In the genomic region with DNA sequence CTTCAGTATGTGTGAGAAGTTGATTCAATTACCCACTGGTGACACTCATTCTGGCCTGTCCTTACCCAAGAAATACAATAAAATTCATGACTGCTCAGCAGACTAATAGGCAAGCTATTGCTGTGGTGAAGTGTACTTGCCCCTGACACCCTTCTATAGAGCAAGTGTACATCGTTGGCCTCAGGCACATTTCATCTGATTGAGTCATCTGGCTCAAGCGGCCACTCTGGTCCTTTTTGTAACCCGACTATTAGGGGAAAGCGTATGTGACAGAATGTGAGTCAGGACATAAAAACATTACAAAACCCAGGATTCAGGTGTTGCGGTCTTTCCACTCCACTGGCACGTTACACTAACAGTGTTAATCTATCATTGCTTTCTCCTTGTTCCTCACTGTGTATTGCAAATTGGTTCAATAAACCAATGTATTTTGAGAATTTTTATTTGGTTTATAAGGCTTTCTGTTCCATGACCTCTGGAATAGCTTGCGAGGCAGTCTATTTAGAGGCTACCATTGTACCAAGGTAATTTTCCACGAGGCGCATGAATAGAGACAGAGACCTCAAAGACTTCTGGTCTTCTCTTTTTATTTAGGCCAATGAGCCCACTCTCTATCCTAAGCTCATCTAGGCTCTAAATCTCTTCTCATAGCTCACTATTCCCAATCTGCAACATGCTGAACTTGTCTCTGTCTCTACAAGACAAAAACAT, we compare ENCODE assay signal across 14 cellular contexts. TPM values are rescaled to one million over a fixed set of nuclear protein-coding genes. Genes with fewer than 3 reads are reported as not detected.
DNase-seq lines count a peak whose midpoint lies in the region; ATAC-seq and TF ChIP-seq lines count a peak whose summit lies in the region.
"Had no signal": no experiment of that assay in that cellular context is flagged by ENCODE, and none has a peak within 500 bp of the region (broad histone marks: within the 10 kb centered on the region; RNA-seq: fewer than 3 reads in every experiment).

No MANE protein-coding gene starts in this region.

- POLR2A ChIA-PET in HCT116 (lab: Charles Lee), result interaction anchor here (0.8 to 1.2 kb wide), 2 partner anchors 11 to 13 kb away, joined by 3 to 4 read pairs; partner anchors contain the start of gene TTC32

- H3K27ac ChIP-seq in HCT116 (ENCODE audit: low read depth, low read length) (no peak overlapping the region), SJSA1 (no peak overlapping the region)

- peak; percentile 99 for ATAC-seq in HCT116
- ATAC-seq in HG03521 (IDR thresholded peaks at IDR 0.05; ENCODE audit: unreplicated experiment), result no peak
- ATAC-seq in GM19035 (IDR thresholded peaks at IDR 0.05; ENCODE audit: unreplicated experiment), result no peak
- ATAC-seq: activated T-cell treated with anti-CD3 and anti-CD28 coated beads, Interleukin-2, amount 50 U/mL, for 72 hours; left lobe of liver; stimulated activated memory B cell treated with anti-CD40 and anti-IgM and Interleukin-4, amounts not matched to agents 10 μg/mL and 1 μg/mL and 100 μg/mL, for 72 hours had no signal

- CTCF ChIA-PET in HCT116 (lab: Charles Lee), result no interaction called here

- RAD21 ChIA-PET in HCT116 (lab: Charles Lee; ENCODE audit: low non-redundant PET in 1 of 2, low total read pairs in 2 of 2, uncharacterized antibody in 2 of 2, unreplicated experiment in 2 of 2), result no interaction called here

- no peak overlapping the region for H2AFZ ChIP-seq in HCT116 (ENCODE audit: low read depth, low read length, poor library complexity, severe bottlenecking)

- no peaks in the 10 kb centered on the region for H3K36me3 ChIP-seq in HCT116 (ENCODE audit: control insufficient read depth in 1 of 2, insufficient read depth in 2 of 2, low read length in 2 of 2)
- H3K36me3 ChIP-seq in SJSA1, result no peaks in the 10 kb centered on the region

- H3K4me3 ChIP-seq in HCT116 (replicated peaks in 1 of 2; ENCODE audit: low read depth in 1 of 2, low read length in 2 of 2) (no peak overlapping the region), SJSA1 (no peak overlapping the region)

- DNase-seq in HCT116 (ENCODE audit: low read depth, low spot score), result peak; percentile 92
- peak; percentile 87 to 91 for DNase-seq in SJSA1 (ENCODE audit: low read depth in 1 of 2, low spot score in 2 of 2)
- peak; percentile 36 for DNase-seq in fibroblast of peridontal ligament (ENCODE audit: extremely low read depth)
- DNase-seq in activated CD8-positive, alpha-beta memory T cell treated with anti-CD3 and anti-CD28 coated beads, Interleukin-2, amount 50 U/mL, for 4 hours, result no peak
- DNase-seq in activated CD4-positive, alpha-beta T cell treated with anti-CD3 and anti-CD28 coated beads for 4 hours, result no peak
- DNase-seq: activated T-cell treated with anti-CD3 and anti-CD28 coated beads, Interleukin-2, amount 50 U/mL, for 72 hours; caudate nucleus; DND-41; KG1; nucleus accumbens had no signal

- TF ChIP-seq POLR2A in HCT116 (IDR thresholded peaks at IDR 0.05; ENCODE audit: borderline replicate concordance, extremely low read depth, insufficient read depth, insufficient read length), result no peak

- H3K9me2 ChIP-seq in HCT116 (ENCODE audit: insufficient read depth), result no peaks in the 10 kb centered on the region

- intact Hi-C loops in HCT116 (cut with micrococcal nuclease), result no loop called here

- no peaks in the 10 kb centered on the region for H3K27me3 ChIP-seq in HCT116 (ENCODE audit: insufficient read depth, low read length)
- no peaks in the 10 kb centered on the region for H3K27me3 ChIP-seq in SJSA1 (replicated peaks)

- H3K4me1 ChIP-seq in HCT116 (ENCODE audit: control insufficient read depth in 1 of 2, insufficient read depth in 2 of 2, low read length in 2 of 2) (peaks cover 18 to 22% of the 10 kb centered on the region in 2 experiments), SJSA1 (replicated peaks) (peaks cover 14% of the 10 kb centered on the region)

- TF ChIP-seq CTCF in HCT116 (IDR thresholded peaks at IDR 0.05 in 2 of 3, conservative IDR thresholded peaks at IDR 0.05 in 1 of 3; ENCODE audit: borderline replicate concordance in 1 of 3, insufficient read depth in 1 of 3, low read depth in 2 of 3, low read length in 2 of 3), result no peak

- H3K9ac ChIP-seq in HCT116 (ENCODE audit: low read length), result no peak overlapping the region

- BruUV-seq in HCT116 (replicated peaks; lab: Mats Ljungman, UMichigan), result no TSS peak

- no peak for TF ChIP-seq RAD21 in HCT116 (IDR thresholded peaks at IDR 0.05; ENCODE audit: low read depth)

- 0 out of 2 replicates have a peak, but pooled peaks cover 4% of the 10 kb centered on the region for H4K20me1 ChIP-seq in HCT116 (ENCODE audit: insufficient read depth)

- H3K9me3 ChIP-seq in HCT116 (ENCODE audit: control insufficient read depth in 1 of 2, insufficient read depth in 1 of 2, low read depth in 1 of 2, low read length in 2 of 2) (no peaks in the 10 kb centered on the region), SJSA1 (replicated peaks) (no peaks in the 10 kb centered on the region)

- peak overlapping the region; percentile 56 for H3K4me2 ChIP-seq in HCT116 (ENCODE audit: low read length)

- no peaks in the 10 kb centered on the region for H3K79me2 ChIP-seq in HCT116 (ENCODE audit: insufficient read depth, low read length)

TF ChIP-seq in HCT116, 20 proteins besides CTCF, POLR2A, EP300 and RAD21 (continues in another document):
- peak; percentile 94 for TF ChIP-seq CEBPB (IDR thresholded peaks at IDR 0.05; ENCODE audit: low read depth)
- TF ChIP-seq REST (IDR thresholded peaks at IDR 0.05; ENCODE audit: low read depth), result no peak
- TF ChIP-seq, protein P1, sequence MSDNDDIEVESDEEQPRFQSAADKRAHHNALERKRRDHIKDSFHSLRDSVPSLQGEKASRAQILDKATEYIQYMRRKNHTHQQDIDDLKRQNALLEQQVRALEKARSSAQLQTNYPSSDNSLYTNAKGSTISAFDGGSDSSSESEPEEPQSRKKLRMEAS (IDR thresholded peaks at IDR 0.05), result peak; percentile 61
- TF ChIP-seq EGR1 (IDR thresholded peaks at IDR 0.05; ENCODE audit: low read depth), result no peak
- TF ChIP-seq ZFX (IDR thresholded peaks at IDR 0.05), result no peak
- TF ChIP-seq ELF1 (IDR thresholded peaks at IDR 0.05; ENCODE audit: borderline replicate concordance, low read depth), result no peak
- TF ChIP-seq SP1 (IDR thresholded peaks at IDR 0.05; ENCODE audit: low read depth), result peak; percentile 89
- TF ChIP-seq EZH2 (IDR thresholded peaks at IDR 0.05), result no peak
- peak; percentile 67; the same call in 1 of the 2 replicates for TF ChIP-seq SRF (IDR thresholded peaks at IDR 0.05; ENCODE audit: low read depth)
- peak; percentile 92 for TF ChIP-seq FOSL1 (IDR thresholded peaks at IDR 0.05; ENCODE audit: low read depth)
- TF ChIP-seq, protein P2, sequence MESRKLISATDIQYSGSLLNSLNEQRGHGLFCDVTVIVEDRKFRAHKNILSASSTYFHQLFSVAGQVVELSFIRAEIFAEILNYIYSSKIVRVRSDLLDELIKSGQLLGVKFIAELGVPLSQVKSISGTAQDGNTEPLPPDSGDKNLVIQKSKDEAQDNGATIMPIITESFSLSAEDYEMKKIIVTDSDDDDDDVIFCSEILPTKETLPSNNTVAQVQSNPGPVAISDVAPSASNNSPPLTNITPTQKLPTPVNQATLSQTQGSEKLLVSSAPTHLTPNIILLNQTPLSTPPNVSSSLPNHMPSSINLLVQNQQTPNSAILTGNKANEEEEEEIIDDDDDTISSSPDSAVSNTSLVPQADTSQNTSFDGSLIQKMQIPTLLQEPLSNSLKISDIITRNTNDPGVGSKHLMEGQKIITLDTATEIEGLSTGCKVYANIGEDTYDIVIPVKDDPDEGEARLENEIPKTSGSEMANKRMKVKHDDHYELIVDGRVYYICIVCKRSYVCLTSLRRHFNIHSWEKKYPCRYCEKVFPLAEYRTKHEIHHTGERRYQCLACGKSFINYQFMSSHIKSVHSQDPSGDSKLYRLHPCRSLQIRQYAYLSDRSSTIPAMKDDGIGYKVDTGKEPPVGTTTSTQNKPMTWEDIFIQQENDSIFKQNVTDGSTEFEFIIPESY (IDR thresholded peaks at IDR 0.05; ENCODE audit: extremely low read depth, insufficient replicate concordance, low read length), result peak; percentile 64
- TF ChIP-seq ZNF274 (IDR thresholded peaks at IDR 0.05; ENCODE audit: low read depth, low read length), result no peak
- peak; percentile 62 for TF ChIP-seq SIN3A (IDR thresholded peaks at IDR 0.05; ENCODE audit: low read depth)
- no peak for TF ChIP-seq YY1 (IDR thresholded peaks at IDR 0.05; ENCODE audit: extremely low read depth, insufficient replicate concordance, low read depth, low read length)
- TF ChIP-seq, protein P3, sequence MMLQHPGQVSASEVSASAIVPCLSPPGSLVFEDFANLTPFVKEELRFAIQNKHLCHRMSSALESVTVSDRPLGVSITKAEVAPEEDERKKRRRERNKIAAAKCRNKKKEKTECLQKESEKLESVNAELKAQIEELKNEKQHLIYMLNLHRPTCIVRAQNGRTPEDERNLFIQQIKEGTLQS (IDR thresholded peaks at IDR 0.05), result peak; percentile 14; the same call in 1 of the 2 replicates
- no peak for TF ChIP-seq EZH2phosphoT487 (IDR thresholded peaks at IDR 0.05; ENCODE audit: borderline replicate concordance)

RNA-seq across cellular contexts. Expression of gene TTC32, which starts 10.2 kb away (rescaled TPM):
- 6.3 TPM for total RNA-seq in HCT116 (2021; ENCODE audit: unreplicated experiment)
- 5.3 and 5.6 TPM in 2 replicates for polyA plus RNA-seq in HCT116 (2012)
- total RNA-seq in SJSA1 (2014; rRNA removed; shearing (Covaris generic)), result 5.8 and 11.9 TPM in 2 replicates

Comparison
In these comparisons a context has a peak if more than half of its experiments do, and no peak if none do; other contexts are left out.
1. DNase-seq: peak in HCT116 (single experiment), SJSA1 (2 of 2) and fibroblast of peridontal ligament (single experiment); none in activated CD8-positive, alpha-beta memory T cell treated with anti-CD3 and anti-CD28 coated beads, Interleukin-2, amount 50 U/mL, for 4 hours (single experiment) and activated CD4-positive, alpha-beta T cell treated with anti-CD3 and anti-CD28 coated beads for 4 hours (0 of 2).